In genomic region chr5:141821430-141821925, GRCh38 we compare ENCODE assay signal across 8 cellular contexts. TPM values are rescaled to one million over a fixed set of nuclear protein-coding genes. Genes with fewer than 3 reads are reported as not detected.
DNase-seq lines count a peak whose midpoint lies in the region; TF ChIP-seq lines count a peak whose summit lies in the region.

No MANE protein-coding gene starts in this region.

- no peaks in the 10 kb centered on the region for H4K20me1 ChIP-seq in OCI-LY7 (ENCODE audit: insufficient read depth, low read length)

- no peaks in the 10 kb centered on the region for H3K27me3 ChIP-seq in iPS-18a (ENCODE audit: control insufficient read depth, insufficient read depth, low read length)
- H3K27me3 ChIP-seq in uterus: no peaks in the 10 kb centered on the region

- no peak overlapping the region for H3K4me3 ChIP-seq in iPS-18a (ENCODE audit: low read length)
- no peak overlapping the region for H3K4me3 ChIP-seq in uterus
- H3K4me3 ChIP-seq in OCI-LY7 (ENCODE audit: low read depth, low read length, poor library complexity, severe bottlenecking): no peak overlapping the region

- peak; percentile 22 for DNase-seq in SIG-M5 treated with dmso at 0.1 percent for 504 hours (lab: John Stamatoyannopoulos, UW; ENCODE audit: unreplicated experiment)
- no peak for DNase-seq in SIG-M5 (lab: John Stamatoyannopoulos, UW)
- DNase-seq in uterus: no peak
- no peak for DNase-seq in stimulated activated CD4-positive, alpha-beta T cell treated with anti-CD3 and anti-CD28 coated beads, Interleukin-4, amount 100 ng/mL, for 24 hours
- no peak for DNase-seq in cortex of kidney (lab: John Stamatoyannopoulos, UW)
- DNase-seq in OCI-LY7 (ENCODE audit: low spot score): no peak

- H3K9me3 ChIP-seq in iPS-18a (ENCODE audit: control insufficient read depth, low read depth, low read length) (no peaks in the 10 kb centered on the region), uterus (no peaks in the 10 kb centered on the region), OCI-LY7 (ENCODE audit: low read length) (no peaks in the 10 kb centered on the region)

- BruUV-seq in OCI-LY7 (replicated peaks; lab: Mats Ljungman, UMichigan): no TSS peak

- H2AFZ ChIP-seq in OCI-LY7 (ENCODE audit: low read length): no peak overlapping the region

- H3K79me2 ChIP-seq in OCI-LY7 (ENCODE audit: insufficient read depth, low read depth, low read length): no peaks in the 10 kb centered on the region

- H3K9ac ChIP-seq in iPS-18a (ENCODE audit: low read length): peak overlapping the region; percentile 29

- no peaks in the 10 kb centered on the region for H3K9me2 ChIP-seq in OCI-LY7 (ENCODE audit: insufficient read depth, low read length)

- TF ChIP-seq CTCF in uterus (IDR thresholded peaks at IDR 0.05) (no peak), OCI-LY7 (conservative IDR thresholded peaks at IDR 0.05; ENCODE audit: low read length) (no peak)

- intact Hi-C loops in uterus (cut with DNase I; ENCODE audit: low total_unique reads) (no loop called here), OCI-LY7 (cut with micrococcal nuclease; ENCODE audit: unreplicated experiment) (no loop called here)

- CTCF ChIA-PET in OCI-LY7 (lab: Charles Lee; ENCODE audit: unreplicated experiment): interaction anchor here (0.5 kb wide), 1 partner anchor 14 kb away, joined by 3 read pairs; no protein-coding TSS in a partner anchor

- POLR2A ChIA-PET in OCI-LY7 (lab: Charles Lee): no interaction called here

- TF ChIP-seq POLR2A in uterus (IDR thresholded peaks at IDR 0.05): no peak

- H3K36me3 ChIP-seq in iPS-18a (ENCODE audit: control insufficient read depth, low read depth, low read length) (no peaks in the 10 kb centered on the region), uterus (no peaks in the 10 kb centered on the region), OCI-LY7 (ENCODE audit: insufficient read depth, low read length) (no peaks in the 10 kb centered on the region)

- H3K4me2 ChIP-seq in OCI-LY7 (ENCODE audit: low read length): no peak overlapping the region

- H3K4me1 ChIP-seq in iPS-18a (ENCODE audit: control insufficient read depth, low read depth, low read length): peaks cover 47% of the 10 kb centered on the region
- no peaks in the 10 kb centered on the region for H3K4me1 ChIP-seq in uterus
- H3K4me1 ChIP-seq in OCI-LY7 (ENCODE audit: insufficient read depth, low read length, poor library complexity, severe bottlenecking): no peaks in the 10 kb centered on the region

- peak overlapping the region; percentile 87 for H3K27ac ChIP-seq in angular gyrus (ENCODE audit: low read depth, low read length)
- no peak overlapping the region for H3K27ac ChIP-seq in iPS-18a (ENCODE audit: low read length)
- H3K27ac ChIP-seq in uterus: peak overlapping the region; percentile 67 to 71
- H3K27ac ChIP-seq in OCI-LY7 (ENCODE audit: low read depth, low read length, poor library complexity, severe bottlenecking): no peak overlapping the region

RNA-seq across cellular contexts. Expression of gene PCDH1, which starts 56.7 kb away (rescaled TPM):
- total RNA-seq in uterus (10 to 100 TPM; 29.2 to 46.7 (median 31.5) TPM), OCI-LY7 (2022) (0.41 TPM in 1 of 2 replicates, not detected in the other)
- total RNA-seq in OCI-LY7 (2014; rRNA removed; shearing (Covaris generic)): not detected in 2 replicates

Comparison
In these comparisons a context has a peak if more than half of its experiments do, and no peak if none do; other contexts are left out.
1. H3K27ac ChIP-seq: peak in angular gyrus (single experiment) and uterus (2 of 2); none in iPS-18a (single experiment) and OCI-LY7 (single experiment).
2. RNA of gene PCDH1, which starts 56.7 kb away (total RNA-seq): 29.2 to 46.7 TPM in uterus; 0.41 TPM in OCI-LY7; every median in the first group is over 10 times any median in the second.